In the genomic region with DNA sequence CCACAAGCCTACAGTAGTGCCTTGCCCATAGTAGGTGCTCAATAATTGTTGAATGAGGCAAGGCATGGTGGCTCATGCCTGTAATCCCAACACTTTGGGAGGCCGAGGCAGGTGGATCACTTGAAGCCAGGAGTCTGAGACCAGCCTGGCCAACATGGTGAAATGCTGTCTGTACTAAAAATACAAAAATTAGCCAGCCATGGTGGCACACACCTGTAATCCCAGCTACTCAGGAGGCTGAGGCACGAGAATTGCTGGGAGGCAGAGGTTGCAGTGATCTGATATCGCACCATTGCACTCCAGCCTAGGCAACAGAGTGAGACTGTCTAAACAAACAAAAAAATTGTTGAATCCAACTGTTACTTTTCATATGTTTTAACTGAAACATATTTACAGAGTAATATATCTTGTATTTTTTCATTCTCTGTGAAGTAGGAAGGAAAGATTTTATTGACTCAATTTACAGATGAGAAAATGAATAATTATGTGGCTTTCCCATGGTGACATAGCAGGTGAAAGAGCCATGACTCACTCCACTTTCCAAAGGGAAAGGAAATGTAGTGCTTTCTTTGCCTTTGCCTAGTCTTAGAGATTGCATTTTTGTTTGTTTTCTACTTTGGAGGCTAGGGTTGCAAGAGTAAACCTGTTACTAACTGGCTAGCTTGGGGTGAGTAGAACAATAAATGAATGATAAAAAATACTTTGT, we compare ENCODE assay signal across 15 cellular contexts.
DNase-seq lines count a peak whose midpoint lies in the region; ATAC-seq, FAIRE-seq and TF ChIP-seq lines count a peak whose summit lies in the region.
"Had no signal": no experiment of that assay in that cellular context is flagged by ENCODE, and none has a peak within 500 bp of the region (broad histone marks: within the 10 kb centered on the region; RNA-seq: fewer than 3 reads in every experiment).

No MANE protein-coding gene starts in this region.

- ATAC-seq in HG03354 (IDR thresholded peaks at IDR 0.05; ENCODE audit: poor library complexity, severe bottlenecking, unreplicated experiment) (peak; percentile 30), left lung (peak; percentile 82)
- ATAC-seq in activated CD4-positive, alpha-beta T cell treated with anti-CD3 and anti-CD28 coated beads for 36 hours: no peak
- ATAC-seq: right cardiac atrium had no signal

- peak overlapping the region in 1 of 2 donors; percentile 60 for H3K27ac ChIP-seq in left lung
- H3K27ac ChIP-seq: tibial artery had no signal

- DNase-seq in DMS53 (lab: John Stamatoyannopoulos, UW) (peak; percentile 95), bronchial epithelial cell (ENCODE audit: low read depth) (peak; percentile 91), left lung (no peak), epidermal melanocyte (ENCODE audit: insufficient read length, low spot score) (no peak), 8988T (no peak)
- DNase-seq in activated CD4-positive, alpha-beta T cell treated with anti-CD3 and anti-CD28 coated beads for 36 hours: no peak
- DNase-seq in NK-92 treated with Interleukin-12 subunit alpha and Interleukin-12 subunit beta, amount 100 ng/mL, for 24 hours (lab: John Stamatoyannopoulos, UW): no peak
- DNase-seq: activated CD4-positive, alpha-beta T cell treated with anti-CD3 and anti-CD28 coated beads, Interleukin-2, amount 10 ng/mL, durations not matched to agents 24 days and 14 days; activated effector memory CD4-positive, alpha-beta T cell treated with Interleukin-2 at 50 U/mL for 16 hours; NCI-H524 treated with DMSO at 0.1 percent for 48 hours; right cardiac atrium; tibial artery had no signal

- no peak overlapping the region for H3K27ac Mint-ChIP-seq in activated CD4-positive, alpha-beta T cell treated with anti-CD3 and anti-CD28 coated beads for 36 hours
- H3K27ac Mint-ChIP-seq: activated CD4-positive, alpha-beta T cell treated with anti-CD3 and anti-CD28 coated beads, Interleukin-2, amount 10 ng/mL, durations not matched to agents 24 days and 14 days; dendritic cell treated with granulocyte-macrophage colony-stimulating factor and Interleukin-4, amounts not matched to agents 40 ng/mL and 50 ng/mL, for 4 days had no signal

- CTCF ChIA-PET in activated CD4-positive, alpha-beta T cell treated with anti-CD3 and anti-CD28 coated beads for 36 hours (lab: Charles Lee): no interaction called here

- no peaks in the 10 kb centered on the region for H3K36me3 ChIP-seq in bronchial epithelial cell (ENCODE audit: control insufficient read depth, insufficient read depth, low read length)
- no peaks in the 10 kb centered on the region for H3K36me3 ChIP-seq in left lung
- H3K36me3 ChIP-seq: BLaER1 treated with 17β-estradiol and CSF1 and Interleukin-3, amounts not matched to agents 10 nM and 100 nM; tibial artery had no signal

- POLR2A ChIA-PET in activated CD4-positive, alpha-beta T cell treated with anti-CD3 and anti-CD28 coated beads for 36 hours (lab: Charles Lee): no interaction called here

- no peak for TF ChIP-seq CTCF in bronchial epithelial cell (IDR thresholded peaks at IDR 0.05; ENCODE audit: insufficient read depth, low read length, severe bottlenecking)
- no peak for TF ChIP-seq CTCF in left lung (IDR thresholded peaks at IDR 0.05)

- no peaks in the 10 kb centered on the region for H3K27me3 ChIP-seq in bronchial epithelial cell (ENCODE audit: control insufficient read depth, insufficient read depth, low read length)
- no peaks in the 10 kb centered on the region for H3K27me3 ChIP-seq in left lung
- H3K27me3 ChIP-seq: BLaER1 treated with 17β-estradiol and CSF1 and Interleukin-3, amounts not matched to agents 10 nM and 100 nM; tibial artery had no signal

- H3K36me3 Mint-ChIP-seq in activated CD4-positive, alpha-beta T cell treated with anti-CD3 and anti-CD28 coated beads for 36 hours (ENCODE audit: low read depth): no peaks in the 10 kb centered on the region

- no peak overlapping the region for H3K4me3 Mint-ChIP-seq in activated CD4-positive, alpha-beta T cell treated with anti-CD3 and anti-CD28 coated beads for 36 hours
- H3K4me3 Mint-ChIP-seq: activated CD4-positive, alpha-beta T cell treated with anti-CD3 and anti-CD28 coated beads, Interleukin-2, amount 10 ng/mL, durations not matched to agents 24 days and 14 days; dendritic cell treated with granulocyte-macrophage colony-stimulating factor and Interleukin-4, amounts not matched to agents 40 ng/mL and 50 ng/mL, for 4 days had no signal

- H3K27me3 Mint-ChIP-seq in activated CD4-positive, alpha-beta T cell treated with anti-CD3 and anti-CD28 coated beads for 36 hours: peaks cover 8% of the 10 kb centered on the region

- no peaks in the 10 kb centered on the region for H3K4me1 Mint-ChIP-seq in activated CD4-positive, alpha-beta T cell treated with anti-CD3 and anti-CD28 coated beads for 36 hours
- H3K4me1 Mint-ChIP-seq: activated CD4-positive, alpha-beta T cell treated with anti-CD3 and anti-CD28 coated beads, Interleukin-2, amount 10 ng/mL, durations not matched to agents 24 days and 14 days had no signal

- H3K4me3 ChIP-seq in bronchial epithelial cell (ENCODE audit: low read depth, low read length) (no peak overlapping the region), left lung (no peak overlapping the region)
- H3K4me3 ChIP-seq: BLaER1 treated with 17β-estradiol and CSF1 and Interleukin-3, amounts not matched to agents 10 nM and 100 nM; tibial artery had no signal

- no peaks in the 10 kb centered on the region for H3K9me3 Mint-ChIP-seq in activated CD4-positive, alpha-beta T cell treated with anti-CD3 and anti-CD28 coated beads for 36 hours (ENCODE audit: low read depth)
- H3K9me3 Mint-ChIP-seq: activated CD4-positive, alpha-beta T cell treated with anti-CD3 and anti-CD28 coated beads, Interleukin-2, amount 10 ng/mL, durations not matched to agents 24 days and 14 days had no signal

- no peaks in the 10 kb centered on the region for H3K9me3 ChIP-seq in left lung
- H3K9me3 ChIP-seq: tibial artery had no signal

- peaks cover 0 to 6% of the 10 kb centered on the region in 2 donors for H3K4me1 ChIP-seq in left lung

- intact Hi-C loops in left lung (cut with DNase I): no loop called here
- intact Hi-C loops in activated CD4-positive, alpha-beta T cell treated with anti-CD3 and anti-CD28 coated beads for 36 hours (cut with DNase I, micrococcal nuclease): no loop called here

- no peak for FAIRE-seq in bronchial epithelial cell (lab: Jason Lieb, UNC)

Comparison
In these comparisons a context has a peak if more than half of its experiments do, and no peak if none do; other contexts are left out.
1. DNase-seq: peak in DMS53 (single experiment) and bronchial epithelial cell (single experiment); none in left lung (0 of 2), epidermal melanocyte (single experiment), 8988T (single experiment), activated CD4-positive, alpha-beta T cell treated with anti-CD3 and anti-CD28 coated beads for 36 hours (single experiment) and NK-92 treated with Interleukin-12 subunit alpha and Interleukin-12 subunit beta, amount 100 ng/mL, for 24 hours (single experiment).